Comparison of ENCODE assay signal across 17 cellular contexts in genomic region chr1:66705100-66705499, GRCh38. TPM values are rescaled to one million over a fixed set of nuclear protein-coding genes. Genes with fewer than 3 reads are reported as not detected.
DNase-seq lines count a peak whose midpoint lies in the region; ATAC-seq, FAIRE-seq and TF ChIP-seq lines count a peak whose summit lies in the region.
"Had no signal": no experiment of that assay in that cellular context is flagged by ENCODE, and none has a peak within 500 bp of the region (broad histone marks: within the 10 kb centered on the region; RNA-seq: fewer than 3 reads in every experiment).

No MANE protein-coding gene starts in this region.

- H3K27ac Mint-ChIP-seq in CD8-positive, alpha-beta T cell: no peak overlapping the region
- H3K27ac Mint-ChIP-seq: activated naive CD4-positive, alpha-beta T cell treated with anti-CD3 and anti-CD28 coated beads, Interleukin-2, amount 10 ng/mL, durations not matched to agents 7 days and 5 days had no signal

- H3K4me1 Mint-ChIP-seq in CD8-positive, alpha-beta T cell (ENCODE audit: low read depth): no peaks in the 10 kb centered on the region
- H3K4me1 Mint-ChIP-seq: activated naive CD4-positive, alpha-beta T cell treated with anti-CD3 and anti-CD28 coated beads, Interleukin-2, amount 10 ng/mL, durations not matched to agents 7 days and 5 days had no signal

- H3K4me1 ChIP-seq in HepG2 (ENCODE audit: insufficient read depth, low read length) (peaks cover 18% of the 10 kb centered on the region), thoracic aorta (ENCODE audit: control insufficient read depth in 1 of 2, low read depth in 2 of 2) (peaks cover 0 to 16% of the 10 kb centered on the region in 2 donors)
- no peaks in the 10 kb centered on the region for H3K4me1 ChIP-seq in CD8-positive, alpha-beta T cell (ENCODE audit: insufficient read depth, low read length)
- H3K4me1 ChIP-seq: left lung had no signal

- in situ Hi-C loops in HepG2 (cut with HindIII; ENCODE audit: extremely low pct_ligation_motif_present, low pct_unique_long_range_greater_than_20kb): no loop called here

- H3K79me2 ChIP-seq in HepG2 (ENCODE audit: insufficient read depth, low read length): no peaks in the 10 kb centered on the region

- TF ChIP-seq CTCF in HepG2 (CRISPR knock-in tag; IDR thresholded peaks at IDR 0.05) (no peak), thoracic aorta (IDR thresholded peaks at IDR 0.05) (no peak)
- no peak for TF ChIP-seq CTCF in CD8-positive, alpha-beta T cell (IDR thresholded peaks at IDR 0.05)

- H3K27ac ChIP-seq in HepG2 (ENCODE audit: extremely low read length, insufficient read depth, low read length): peak overlapping the region; percentile 2
- no peak overlapping the region for H3K27ac ChIP-seq in thoracic aorta
- H3K27ac ChIP-seq in CD8-positive, alpha-beta T cell (ENCODE audit: low read depth, low read length): no peak overlapping the region
- H3K27ac ChIP-seq: coronary artery, left lung had no signal

- H3K4me3 ChIP-seq in HepG2 (replicated peaks in 1 of 3; ENCODE audit: insufficient read depth in 1 of 3, low read depth in 2 of 3, low read length in 3 of 3) (no peak overlapping the region), thoracic aorta (no peak overlapping the region)
- H3K4me3 ChIP-seq in CD8-positive, alpha-beta T cell (ENCODE audit: low read depth, low read length): no peak overlapping the region
- H3K4me3 ChIP-seq: coronary artery, K562, left lung had no signal

- no peak overlapping the region for H2AFZ ChIP-seq in HepG2 (ENCODE audit: low read length)

- FAIRE-seq in HepG2 (lab: Jason Lieb, UNC) (peak; percentile 12), GM19239 (lab: Jason Lieb, UNC) (no peak)
- FAIRE-seq: K562 had no signal

- no peak overlapping the region for H3K9ac ChIP-seq in HepG2 (ENCODE audit: insufficient read depth, low read depth, low read length)
- H3K9ac ChIP-seq: SK-N-SH had no signal

- no TSS peak for BruUV-seq in HepG2 (replicated peaks; lab: Mats Ljungman, UMichigan)

- no peaks in the 10 kb centered on the region for H3K36me3 Mint-ChIP-seq in CD8-positive, alpha-beta T cell
- H3K36me3 Mint-ChIP-seq: activated naive CD4-positive, alpha-beta T cell treated with anti-CD3 and anti-CD28 coated beads, Interleukin-2, amount 10 ng/mL, durations not matched to agents 7 days and 5 days had no signal

- WGBS in HepG2 (ENCODE audit: low lambda C conversion rate): 17% methylated on average over 5 of the region's 5 CpGs

- H3K27me3 Mint-ChIP-seq in CD8-positive, alpha-beta T cell (ENCODE audit: low read depth): peaks cover 4% of the 10 kb centered on the region
- H3K27me3 Mint-ChIP-seq: activated naive CD4-positive, alpha-beta T cell treated with anti-CD3 and anti-CD28 coated beads, Interleukin-2, amount 10 ng/mL, durations not matched to agents 7 days and 5 days had no signal

- H3K36me3 ChIP-seq in HepG2 (replicated peaks in 1 of 2; ENCODE audit: control insufficient read depth in 1 of 2, insufficient read depth in 2 of 2, low read length in 2 of 2) (no peaks in the 10 kb centered on the region), thoracic aorta (no peaks in the 10 kb centered on the region)
- H3K36me3 ChIP-seq in CD8-positive, alpha-beta T cell (ENCODE audit: insufficient read depth, low read length): no peaks in the 10 kb centered on the region
- H3K36me3 ChIP-seq: left lung had no signal

- no peaks in the 10 kb centered on the region for H3K9me3 ChIP-seq in HepG2 (ENCODE audit: low read length)
- no peaks in the 10 kb centered on the region for H3K9me3 ChIP-seq in thoracic aorta
- no peaks in the 10 kb centered on the region for H3K9me3 ChIP-seq in CD8-positive, alpha-beta T cell (ENCODE audit: low read length)
- H3K9me3 ChIP-seq: left lung, SK-N-SH had no signal

- intact Hi-C loops in HepG2 (cut with micrococcal nuclease; ENCODE audit: unreplicated experiment): no loop called here
- intact Hi-C loops in CD8-positive, alpha-beta T cell (cut with DNase I, micrococcal nuclease): no loop called here

- POLR2A ChIA-PET in HepG2 (lab: Yijun Ruan, JAX): no interaction called here
- POLR2A ChIA-PET in CD8-positive, alpha-beta T cell (lab: Charles Lee): no interaction called here

- H3K27me3 ChIP-seq in HepG2 (ENCODE audit: control insufficient read depth in 1 of 2, insufficient read depth in 2 of 2, low read length in 2 of 2): no peaks in the 10 kb centered on the region
- no peaks in the 10 kb centered on the region for H3K27me3 ChIP-seq in thoracic aorta (replicated peaks; ENCODE audit: insufficient read depth)
- no peaks in the 10 kb centered on the region for H3K27me3 ChIP-seq in CD8-positive, alpha-beta T cell (ENCODE audit: insufficient read depth, low read length)

- TF ChIP-seq RAD21 in HepG2 (CRISPR knock-in tag; IDR thresholded peaks at IDR 0.05): no peak

- ATAC-seq in HepG2 (peak; percentile 84), thoracic aorta (ENCODE audit: insufficient number of reproducible peaks, low FRiP score, low read depth) (peak; percentile 68)
- no peak for ATAC-seq in CD8-positive, alpha-beta T cell
- ATAC-seq: K562, left lung had no signal

- TF ChIP-seq POLR2A in HepG2 (IDR thresholded peaks at IDR 0.05; ENCODE audit: insufficient read depth in 1 of 2, low read depth in 2 of 2, low read length in 2 of 2): no peak

- DNase-seq in NCI-H1417 (lab: John Stamatoyannopoulos, UW): peak in 2 of 3 experiments; percentile 19 to 50
- DNase-seq in NCI-H1417 treated with DMSO at 0.1 percent for 48 hours (lab: John Stamatoyannopoulos, UW): no peak
- DNase-seq in brain pericyte (ENCODE audit: low read depth, low spot score): peak; percentile 92
- peak; percentile 39 for DNase-seq in HepG2 (ENCODE audit: low spot score)
- no peak for DNase-seq in thoracic aorta (ENCODE audit: low spot score)
- no peak for DNase-seq in RKO (ENCODE audit: low spot score)
- DNase-seq in GM19239 (ENCODE audit: insufficient read length, low spot score): no peak
- no peak for DNase-seq in CD8-positive, alpha-beta T cell
- DNase-seq: 8988T; activated naive CD4-positive, alpha-beta T cell treated with anti-CD3 and anti-CD28 coated beads, Interleukin-2, amount 10 ng/mL, durations not matched to agents 7 days and 5 days; left lung; NCI-H1694 treated with DMSO at 0.1 percent for 48 hours; SK-N-SH; trophoblast cell had no signal

- H3K4me2 ChIP-seq in HepG2 (ENCODE audit: low read depth, low read length): peak overlapping the region; percentile 28; the same call in 1 of the 2 replicates
- H3K4me2 ChIP-seq: SK-N-SH had no signal

- H3K4me3 Mint-ChIP-seq in CD8-positive, alpha-beta T cell: no peak overlapping the region
- H3K4me3 Mint-ChIP-seq: activated naive CD4-positive, alpha-beta T cell treated with anti-CD3 and anti-CD28 coated beads, Interleukin-2, amount 10 ng/mL, durations not matched to agents 7 days and 5 days had no signal

- H4K20me1 ChIP-seq in HepG2 (ENCODE audit: insufficient read depth, low read length): no peaks in the 10 kb centered on the region

- H3K9me3 Mint-ChIP-seq in CD8-positive, alpha-beta T cell: no peaks in the 10 kb centered on the region
- H3K9me3 Mint-ChIP-seq: activated naive CD4-positive, alpha-beta T cell treated with anti-CD3 and anti-CD28 coated beads, Interleukin-2, amount 10 ng/mL, durations not matched to agents 7 days and 5 days had no signal

- CTCF ChIA-PET in HepG2 (lab: Yijun Ruan, JAX; ENCODE audit: low intra/inter-chr PET ratio, low total read pairs): no interaction called here
- CTCF ChIA-PET in CD8-positive, alpha-beta T cell (lab: Charles Lee): no interaction called here

- TF ChIP-seq EP300 in HepG2 (IDR thresholded peaks at IDR 0.05; ENCODE audit: low read depth in 2 of 2, low read length in 2 of 2) (no peak), HepG2 (CRISPR knock-in tag; IDR thresholded peaks at IDR 0.05; ENCODE audit: borderline replicate concordance) (no peak)

TF ChIP-seq in HepG2, 621 proteins besides CTCF, POLR2A, EP300 and RAD21 (continues in another document):
- no peak for TF ChIP-seq ZNF569 (CRISPR knock-in tag; IDR thresholded peaks at IDR 0.05; ENCODE audit: borderline replicate concordance)
- no peak for TF ChIP-seq SMAD1 (CRISPR knock-in tag; IDR thresholded peaks at IDR 0.05; ENCODE audit: borderline replicate concordance, low read depth)
- no peak for TF ChIP-seq AHR (CRISPR knock-in tag; IDR thresholded peaks at IDR 0.05)
- TF ChIP-seq FOXP1 (IDR thresholded peaks at IDR 0.05): no peak
- TF ChIP-seq FOXP1 (CRISPR knock-in tag; IDR thresholded peaks at IDR 0.05): peak; percentile 63; the same call in 1 of the 2 replicates
- no peak for TF ChIP-seq FLYWCH1 (CRISPR knock-in tag; IDR thresholded peaks at IDR 0.05)
- TF ChIP-seq ESRRA (CRISPR knock-in tag; IDR thresholded peaks at IDR 0.05; ENCODE audit: low read depth): no peak
- TF ChIP-seq MEIS2 (CRISPR knock-in tag; IDR thresholded peaks at IDR 0.05): no peak; the same call in 1 of the 2 replicates
- TF ChIP-seq FOXA1 (IDR thresholded peaks at IDR 0.05): no peak
- no peak for TF ChIP-seq FOXA1 (CRISPR knock-in tag; IDR thresholded peaks at IDR 0.05)
- no peak for TF ChIP-seq HNRNPK (IDR thresholded peaks at IDR 0.05; ENCODE audit: low read depth, low read length, poor library complexity, severe bottlenecking)
- TF ChIP-seq ZNF644 (CRISPR knock-in tag; IDR thresholded peaks at IDR 0.05; ENCODE audit: low read depth): peak; percentile 53

RNA-seq across cellular contexts. Expression of gene DYNLT5, which starts 47.2 kb away (rescaled TPM):
- total RNA-seq in HepG2 (2016; rRNA removed; fragmentation: Illumina TruSeq; extraction: Trizol) (not detected in 2 replicates), thoracic aorta (1 to 10 TPM; 2.7 to 2.8 TPM)
- not detected in 2 replicates for total RNA-seq in HepG2 (2016; cell fraction: cytosol; rRNA removed; fragmentation: Illumina TruSeq; extraction: Trizol; ENCODE audit: low read depth)
- not detected in 2 replicates for total RNA-seq in HepG2 (2016; cell fraction: insoluble cytoplasmic fraction; rRNA removed; fragmentation: Illumina TruSeq; extraction: Trizol)
- total RNA-seq in HepG2 (2016; cell fraction: membrane; rRNA removed; fragmentation: Illumina TruSeq; extraction: Trizol): not detected in 2 replicates
- total RNA-seq in HepG2 (2016; cell fraction: nucleus; rRNA removed; fragmentation: Illumina TruSeq; extraction: Trizol): not detected in 2 replicates
- polyA plus RNA-seq in HepG2 (2011; rRNA removed): not detected in 2 replicates
- polyA plus RNA-seq in HepG2 (2011; cell fraction: cytosol; rRNA removed): not detected in 2 replicates
- not detected in 2 replicates for polyA plus RNA-seq in HepG2 (2011; cell fraction: nucleus; rRNA removed)
- not detected in 2 replicates for polyA plus RNA-seq in HepG2 (2012)
- polyA plus RNA-seq in HepG2 (2016; cell fraction: cytosol; fragmentation: Illumina TruSeq; extraction: Trizol; ENCODE audit: low read depth): not detected in 2 replicates
- not detected in 2 replicates for polyA plus RNA-seq in HepG2 (2016; cell fraction: insoluble cytoplasmic fraction; fragmentation: Illumina TruSeq; extraction: Trizol; ENCODE audit: low read depth)
- not detected in 2 replicates for polyA plus RNA-seq in HepG2 (2016; cell fraction: membrane; fragmentation: Illumina TruSeq; extraction: Trizol; ENCODE audit: low read depth)
- not detected in 2 replicates for polyA plus RNA-seq in HepG2 (2016; cell fraction: nucleus; fragmentation: Illumina TruSeq; extraction: Trizol; ENCODE audit: insufficient read depth, low read depth)
- not detected in 2 replicates for polyA minus RNA-seq in HepG2 (2011; rRNA and poly(A)+ RNA removed; ENCODE audit: low replicate concordance)
- not detected in 2 replicates for polyA minus RNA-seq in HepG2 (2011; cell fraction: cytosol; rRNA and poly(A)+ RNA removed)
- not detected in 2 replicates for polyA minus RNA-seq in HepG2 (2011; cell fraction: nucleus; rRNA and poly(A)+ RNA removed)
- total RNA-seq in CD8-positive, alpha-beta T cell: not detected
- total RNA-seq: K562 had no signal
- polyA plus RNA-seq: K562, neural cell, SK-N-SH had no signal

Comparison
In these comparisons a context has a peak if more than half of its experiments do, and no peak if none do; other contexts are left out.
1. DNase-seq: peak in NCI-H1417 (2 of 3), brain pericyte (single experiment) and HepG2 (single experiment); none in NCI-H1417 treated with DMSO at 0.1 percent for 48 hours (single experiment), thoracic aorta (single experiment), RKO (single experiment), GM19239 (single experiment) and CD8-positive, alpha-beta T cell (0 of 7).